Comparison of ENCODE assay signal across 21 cellular contexts in the genomic region with DNA sequence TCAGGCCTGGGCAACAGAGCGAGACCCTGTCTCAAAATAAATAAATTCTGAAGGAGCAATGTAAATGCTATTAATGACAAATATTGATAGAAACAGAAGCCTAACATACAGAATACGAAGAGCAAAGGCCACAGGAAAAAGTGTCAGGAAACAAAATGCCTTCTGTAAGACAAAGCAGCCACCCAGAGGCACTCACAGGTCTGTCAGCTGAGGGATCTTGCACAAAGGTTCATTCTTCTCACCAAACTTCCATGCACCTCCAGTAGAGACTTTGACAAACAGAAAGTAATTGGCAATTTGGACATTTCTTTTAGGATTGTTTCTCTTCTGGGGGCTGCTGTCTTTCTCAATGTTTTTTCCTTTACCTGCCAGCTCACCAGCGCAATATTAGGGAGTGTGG. TPM values are rescaled to one million over a fixed set of nuclear protein-coding genes. Genes with fewer than 3 reads are reported as not detected.
DNase-seq lines count a peak whose midpoint lies in the region; ATAC-seq, FAIRE-seq and TF ChIP-seq lines count a peak whose summit lies in the region.
"Had no signal": no experiment of that assay in that cellular context is flagged by ENCODE, and none has a peak within 500 bp of the region (broad histone marks: within the 10 kb centered on the region; RNA-seq: fewer than 3 reads in every experiment).

No MANE protein-coding gene starts in this region.

- FAIRE-seq in HepG2 (lab: Jason Lieb, UNC): peak; percentile 72
- FAIRE-seq: TTC549 had no signal

- CTCF ChIA-PET in HepG2 (lab: Yijun Ruan, JAX; ENCODE audit: low intra/inter-chr PET ratio, low total read pairs): no interaction called here

- in situ Hi-C loops in HepG2 (cut with HindIII; ENCODE audit: extremely low pct_ligation_motif_present, low pct_unique_long_range_greater_than_20kb): loop anchor here (5.0 kb wide), 1 partner anchor 213 kb away; no protein-coding TSS in a partner anchor
- in situ Hi-C loops in SK-MEL-5 (cut with HindIII; ENCODE audit: low pct_unique_long_range_greater_than_20kb, low sequenced_read_pairs): no loop called here

- peaks cover 44% of the 10 kb centered on the region for H3K4me1 Mint-ChIP-seq in brain

- TF ChIP-seq EP300 in HepG2 (IDR thresholded peaks at IDR 0.05; ENCODE audit: low read depth in 2 of 2, low read length in 2 of 2): no peak
- TF ChIP-seq EP300 in HepG2 (CRISPR knock-in tag; IDR thresholded peaks at IDR 0.05; ENCODE audit: borderline replicate concordance): no peak

- H3K36me3 ChIP-seq in HepG2 (replicated peaks in 1 of 2; ENCODE audit: control insufficient read depth in 1 of 2, insufficient read depth in 2 of 2, low read length in 2 of 2): no peaks in the 10 kb centered on the region
- no peaks in the 10 kb centered on the region for H3K36me3 ChIP-seq in right lobe of liver
- H3K36me3 ChIP-seq in testis (ENCODE audit: low read depth, missing control alignments): no peaks in the 10 kb centered on the region
- H3K36me3 ChIP-seq in right atrium auricular region: no peaks in the 10 kb centered on the region
- H3K36me3 ChIP-seq: adrenal gland, cardiac muscle cell had no signal

- H3K27me3 Mint-ChIP-seq in brain: peaks cover 5% of the 10 kb centered on the region

- H3K79me2 ChIP-seq in HepG2 (ENCODE audit: insufficient read depth, low read length): peaks cover 12% of the 10 kb centered on the region

- DNase-seq in HepG2 (ENCODE audit: low spot score): peak; percentile 59
- DNase-seq in right lobe of liver: no peak
- peak; percentile 93 for DNase-seq in SK-MEL-5 (ENCODE audit: low read depth, low spot score)
- peak; percentile 29 for DNase-seq in testis
- DNase-seq in right atrium auricular region (ENCODE audit: low spot score): no peak
- no peak for DNase-seq in substantia nigra (lab: John Stamatoyannopoulos, UW)
- DNase-seq: activated CD4-positive, alpha-beta T cell treated with anti-CD3 and anti-CD28 coated beads, Interleukin-2, amount 10 ng/mL, durations not matched to agents 24 days and 14 days; adrenal gland; COR-L47; dermis blood vessel endothelial cell; foreskin melanocyte; HFFc6; KG1; mesenchymal stem cell; NCI-H1105 treated with DMSO at 0.1 percent for 48 hours; NCI-H2107; NCI-H510A treated with DMSO at 0.1 percent for 48 hours had no signal

- TF ChIP-seq RAD21 in HepG2 (CRISPR knock-in tag; IDR thresholded peaks at IDR 0.05): no peak

- peak overlapping the region in 2 of 3 experiments; percentile 10 to 11; a peak in 2 of 6 replicates for H3K4me3 ChIP-seq in HepG2 (replicated peaks in 1 of 3; ENCODE audit: insufficient read depth in 1 of 3, low read depth in 2 of 3, low read length in 3 of 3)
- H3K4me3 ChIP-seq in right lobe of liver: no peak overlapping the region
- H3K4me3 ChIP-seq in testis: no peak overlapping the region
- no peak overlapping the region for H3K4me3 ChIP-seq in right atrium auricular region

- H3K9me3 ChIP-seq in HepG2 (ENCODE audit: low read length): no peaks in the 10 kb centered on the region
- no peaks in the 10 kb centered on the region for H3K9me3 ChIP-seq in right lobe of liver
- no peaks in the 10 kb centered on the region for H3K9me3 ChIP-seq in testis
- no peaks in the 10 kb centered on the region for H3K9me3 ChIP-seq in right atrium auricular region
- H3K9me3 ChIP-seq: adrenal gland had no signal

- no peaks in the 10 kb centered on the region; a peak in 2 of 5 replicates for H3K27me3 ChIP-seq in HepG2 (ENCODE audit: control insufficient read depth in 1 of 2, insufficient read depth in 2 of 2, low read length in 2 of 2)
- no peaks in the 10 kb centered on the region for H3K27me3 ChIP-seq in right lobe of liver
- no peaks in the 10 kb centered on the region for H3K27me3 ChIP-seq in testis
- no peaks in the 10 kb centered on the region for H3K27me3 ChIP-seq in right atrium auricular region
- H3K27me3 ChIP-seq: adrenal gland had no signal

- ATAC-seq in HepG2 (peak; percentile 31; the same call in 2 of the 3 replicates), right lobe of liver (no peak), HG03432 (IDR thresholded peaks at IDR 0.05; ENCODE audit: unreplicated experiment) (no peak)

- peak overlapping the region; percentile 43 for H3K4me2 ChIP-seq in HepG2 (ENCODE audit: low read depth, low read length)

- peak overlapping the region; percentile 54 to 97 (median 81) for H3K4me3 Mint-ChIP-seq in brain

- POLR2A ChIA-PET in HepG2 (lab: Yijun Ruan, JAX): interaction anchor here (1.5 kb wide), 1 partner anchor 43 kb away, joined by 3 read pairs; no protein-coding TSS in a partner anchor

- H3K9ac ChIP-seq in HepG2 (ENCODE audit: insufficient read depth, low read depth, low read length): no peak overlapping the region

- no peaks in the 10 kb centered on the region; the same call in 1 of the 2 replicates for H4K20me1 ChIP-seq in HepG2 (ENCODE audit: insufficient read depth, low read length)

- peak overlapping the region in 1 of 5 experiments; percentile 15 for H3K27ac Mint-ChIP-seq in brain

- intact Hi-C loops in HepG2 (cut with micrococcal nuclease; ENCODE audit: unreplicated experiment) (loop anchor here (5.0 kb wide), 3 partner anchors 97 to 562 kb away; no protein-coding TSS in a partner anchor), right lobe of liver (cut with DNase I) (no loop called here), testis (cut with DNase I; ENCODE audit: low total_unique reads) (no loop called here)

- H3K9me3 Mint-ChIP-seq in brain: peaks cover 0 to 6% (median 3%) of the 10 kb centered on the region in 5 experiments
- H3K9me3 Mint-ChIP-seq: activated CD4-positive, alpha-beta T cell treated with anti-CD3 and anti-CD28 coated beads, Interleukin-2, amount 10 ng/mL, durations not matched to agents 24 days and 14 days had no signal

- H3K27ac ChIP-seq in HepG2 (ENCODE audit: extremely low read length, insufficient read depth, low read length) (no peak overlapping the region), right lobe of liver (no peak overlapping the region), testis (no peak overlapping the region), right atrium auricular region (no peak overlapping the region), substantia nigra (ENCODE audit: low read depth, low read length, poor library complexity, severe bottlenecking) (no peak overlapping the region)

- H3K4me1 ChIP-seq in HepG2 (ENCODE audit: insufficient read depth, low read length) (peaks cover 67% of the 10 kb centered on the region), right lobe of liver (peaks cover 0 to 29% (median 5%) of the 10 kb centered on the region in 4 donors), testis (peaks cover 9% of the 10 kb centered on the region), right atrium auricular region (peaks cover 0 to 32% of the 10 kb centered on the region in 2 donors)

- peaks cover 21% of the 10 kb centered on the region for H3K36me3 Mint-ChIP-seq in brain

- BruUV-seq in HepG2 (replicated peaks; lab: Mats Ljungman, UMichigan): no TSS peak

- H2AFZ ChIP-seq in HepG2 (ENCODE audit: low read length): no peak overlapping the region

- 0 out of 2 replicates have a peak, but pooled peaks have one; percentile 18 for TF ChIP-seq CTCF in HepG2 (CRISPR knock-in tag; IDR thresholded peaks at IDR 0.05)
- TF ChIP-seq CTCF in right lobe of liver (IDR thresholded peaks at IDR 0.05): no peak
- no peak for TF ChIP-seq CTCF in brain (conservative IDR thresholded peaks at IDR 0.05)
- TF ChIP-seq CTCF in testis (IDR thresholded peaks at IDR 0.05): no peak
- no peak for TF ChIP-seq CTCF in right atrium auricular region (IDR thresholded peaks at IDR 0.05)

- TF ChIP-seq POLR2A in HepG2 (IDR thresholded peaks at IDR 0.05; ENCODE audit: insufficient read depth in 1 of 2, low read depth in 2 of 2, low read length in 2 of 2) (no peak), right lobe of liver (IDR thresholded peaks at IDR 0.05) (no peak), testis (IDR thresholded peaks at IDR 0.05) (no peak)

- WGBS in HepG2 (ENCODE audit: low lambda C conversion rate): 13% methylated on average over 3 of the region's 3 CpGs
- WGBS in right lobe of liver (ENCODE audit: insufficient coverage, low coverage, low lambda C conversion rate, missing lambda C conversion rate): 85% methylated on average over 2 of the region's 3 CpGs
- WGBS in testis, 2 donors: 65 to 77% methylated on average over 3 of the region's 3 CpGs

TF ChIP-seq in HepG2, 621 proteins besides CTCF, POLR2A, EP300 and RAD21 (continues in another document):
- TF ChIP-seq KLF11 (CRISPR knock-in tag; IDR thresholded peaks at IDR 0.05): no peak
- no peak for TF ChIP-seq ISX (CRISPR knock-in tag; conservative IDR thresholded peaks at IDR 0.05)

RNA-seq across cellular contexts. Expression of a gene that starts 1.2 kb away (rescaled TPM):
- total RNA-seq in HepG2 (2016; rRNA removed; fragmentation: Illumina TruSeq; extraction: Trizol) (38.5 and 52.7 TPM in 2 replicates), right lobe of liver (100 to 1,000 TPM in 3 of 6 experiments, 10 to 100 TPM in 3; 69.7 to 139 (median 93.8) TPM), testis (100 to 1,000 TPM; 188 to 201 TPM), right atrium auricular region (10 to 100 TPM; 55.0 to 66.2 TPM)
- 7.1 and 9.1 TPM in 2 replicates for total RNA-seq in HepG2 (2016; cell fraction: cytosol; rRNA removed; fragmentation: Illumina TruSeq; extraction: Trizol; ENCODE audit: low read depth)
- 38.4 and 54.3 TPM in 2 replicates for total RNA-seq in HepG2 (2016; cell fraction: insoluble cytoplasmic fraction; rRNA removed; fragmentation: Illumina TruSeq; extraction: Trizol)
- total RNA-seq in HepG2 (2016; cell fraction: membrane; rRNA removed; fragmentation: Illumina TruSeq; extraction: Trizol): 14.3 and 17.8 TPM in 2 replicates
- 19.4 and 21.3 TPM in 2 replicates for total RNA-seq in HepG2 (2016; cell fraction: nucleus; rRNA removed; fragmentation: Illumina TruSeq; extraction: Trizol)
- polyA plus RNA-seq in HepG2 (2011; rRNA removed) (17.1 and 27.5 TPM in 2 replicates), brain (ENCODE audit: insufficient read depth, low read depth, low replicate concordance) (90.9 TPM), testis (ENCODE audit: insufficient read depth, low read depth, low replicate concordance) (144 TPM)
- polyA plus RNA-seq in HepG2 (2011; cell fraction: cytosol; rRNA removed): 11.1 and 19.0 TPM in 2 replicates
- 6.4 and 7.2 TPM in 2 replicates for polyA plus RNA-seq in HepG2 (2011; cell fraction: nucleus; rRNA removed)
- 17.1 and 26.3 TPM in 2 replicates for polyA plus RNA-seq in HepG2 (2012)
- 3.8 and 4.1 TPM in 2 replicates for polyA plus RNA-seq in HepG2 (2016; cell fraction: cytosol; fragmentation: Illumina TruSeq; extraction: Trizol; ENCODE audit: low read depth)
- 44.3 and 45.9 TPM in 2 replicates for polyA plus RNA-seq in HepG2 (2016; cell fraction: insoluble cytoplasmic fraction; fragmentation: Illumina TruSeq; extraction: Trizol; ENCODE audit: low read depth)
- 9.1 and 10.6 TPM in 2 replicates for polyA plus RNA-seq in HepG2 (2016; cell fraction: membrane; fragmentation: Illumina TruSeq; extraction: Trizol; ENCODE audit: low read depth)
- 19.2 and 22.1 TPM in 2 replicates for polyA plus RNA-seq in HepG2 (2016; cell fraction: nucleus; fragmentation: Illumina TruSeq; extraction: Trizol; ENCODE audit: insufficient read depth, low read depth)
- polyA minus RNA-seq in HepG2 (2011; rRNA and poly(A)+ RNA removed; ENCODE audit: low replicate concordance): 23.3 and 82.5 TPM in 2 replicates
- 19.5 and 19.6 TPM in 2 replicates for polyA minus RNA-seq in HepG2 (2011; cell fraction: cytosol; rRNA and poly(A)+ RNA removed)
- 14.4 and 23.9 TPM in 2 replicates for polyA minus RNA-seq in HepG2 (2011; cell fraction: nucleus; rRNA and poly(A)+ RNA removed)
- 91.8 and 108 TPM in 2 replicates for total RNA-seq in SK-MEL-5 (2014; rRNA removed; shearing (Covaris generic))
- 72.5 and 94.2 TPM in 2 replicates for polyA plus RNA-seq in SK-MEL-5 (2015; cell fraction: cytosol; rRNA removed)
- polyA plus RNA-seq in SK-MEL-5 (2015; cell fraction: nucleus; rRNA removed): 58.3 and 74.9 TPM in 2 replicates

Comparison
In these comparisons a context has a peak if more than half of its experiments do, and no peak if none do; other contexts are left out.
1. DNase-seq: peak in HepG2 (single experiment), SK-MEL-5 (single experiment) and testis (single experiment); none in right lobe of liver (0 of 3), right atrium auricular region (single experiment) and substantia nigra (0 of 49).
2. H3K4me3 ChIP-seq: peak in HepG2 (2 of 3); none in right lobe of liver (0 of 3), testis (0 of 2) and right atrium auricular region (0 of 2).